Comparison of ENCODE assay signal across 36 cellular contexts in the genomic region with DNA sequence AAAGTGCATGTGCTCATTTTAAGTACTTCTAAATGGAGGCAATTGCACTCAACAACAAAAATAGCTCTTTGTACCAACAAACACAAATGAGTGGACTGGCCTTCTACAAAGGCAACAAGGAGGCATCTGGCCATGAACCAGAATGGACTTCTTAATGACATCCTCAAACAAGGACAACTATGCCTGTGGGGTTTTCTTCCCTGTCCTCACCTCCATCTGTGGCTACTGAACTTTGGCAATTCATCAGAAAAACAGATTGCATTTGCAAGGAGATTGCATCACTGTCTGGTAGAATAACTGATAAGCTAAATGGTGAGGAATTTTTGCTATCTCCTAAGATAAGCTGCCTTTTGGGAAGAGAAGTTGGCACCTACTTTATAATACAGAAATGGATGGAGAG.
"Had no signal": no experiment of that assay in that cellular context is flagged by ENCODE, and none has a peak within 500 bp of the region (broad histone marks: within the 10 kb centered on the region; RNA-seq: fewer than 3 reads in every experiment).

No MANE protein-coding gene starts in this region.

- H3K27ac ChIP-seq: adrenal gland, body of pancreas, brain microvascular endothelial cell, breast epithelium, VCaP had no signal

- DNase-seq: activated B cell treated with CpG ODN at 0.5 μM for 24 hours; activated CD4-positive, alpha-beta memory T cell treated with anti-CD3 and anti-CD28 coated beads for 36 hours; activated CD4-positive, alpha-beta T cell treated with anti-CD3 and anti-CD28 coated beads for 4 hours; activated CD4-positive, alpha-beta T cell treated with anti-CD3 and anti-CD28 coated beads, Interleukin-2, amount 10 ng/mL, durations not matched to agents 24 days and 14 days; activated CD4-positive, alpha-beta T cell treated with anti-CD3 and anti-CD28 coated beads, Interleukin-2, amount 50 U/mL, for 1 hour; activated CD4-positive, alpha-beta T cell treated with anti-CD3 and anti-CD28 coated beads, Interleukin-2, amount 50 U/mL, for 4 hours; activated CD4-positive, CD25-positive, alpha-beta regulatory T cell treated with anti-CD3 and anti-CD28 coated beads, Interleukin-2, amount 50 U/mL, for 72 hours; activated CD8-positive, alpha-beta memory T cell treated with anti-CD3 and anti-CD28 coated beads, Interleukin-2, amount 50 U/mL, for 4 hours; activated CD8-positive, alpha-beta T cell treated with anti-CD3 and anti-CD28 coated beads for 36 hours; activated gamma-delta T cell; activated naive CD4-positive, alpha-beta T cell treated with anti-CD3 and anti-CD28 coated beads, Interleukin-2, amount 10 ng/mL, durations not matched to agents 7 days and 5 days; activated naive CD4-positive, alpha-beta T cell treated with Interleukin-2 at 50 U/mL for 16 hours; activated naive CD8-positive, alpha-beta T cell treated with anti-CD3 and anti-CD28 coated beads for 36 hours; activated T-cell treated with anti-CD3 and anti-CD28 coated beads for 4 hours; activated T-cell treated with anti-CD3 and anti-CD28 coated beads, Interleukin-2, amount 50 U/mL, for 1 hour; activated T-cell treated with anti-CD3 and anti-CD28 coated beads, Interleukin-2, amount 50 U/mL, for 4 hours; activated T-cell treated with anti-CD3 and anti-CD28 coated beads, Interleukin-2, amount 50 U/mL, for 72 hours; amniotic stem cell; aorta; brain microvascular endothelial cell; central memory CD4-positive, alpha-beta T cell; T-helper 1 cell; T-helper 2 cell; T-helper 9 cell had no signal

- H3K9me3 Mint-ChIP-seq: activated naive CD4-positive, alpha-beta T cell treated with anti-CD3 and anti-CD28 coated beads, Interleukin-2, amount 10 ng/mL, durations not matched to agents 7 days and 5 days; activated naive CD4-positive, alpha-beta T cell treated with anti-CD3 and anti-CD28 coated beads, Interleukin-2, amount 50 U/mL, for 24 hours; activated naive CD8-positive, alpha-beta T cell treated with anti-CD3 and anti-CD28 coated beads for 36 hours had no signal

- H3K27ac Mint-ChIP-seq: activated B cell treated with CpG ODN at 0.5 μM for 24 hours; activated CD4-positive, alpha-beta memory T cell treated with anti-CD3 and anti-CD28 coated beads for 36 hours; activated CD4-positive, alpha-beta T cell treated with anti-CD3 and anti-CD28 coated beads, Interleukin-2, amount 10 ng/mL, durations not matched to agents 24 days and 14 days; activated CD8-positive, alpha-beta T cell treated with anti-CD3 and anti-CD28 coated beads for 36 hours; activated naive CD4-positive, alpha-beta T cell treated with anti-CD3 and anti-CD28 coated beads, Interleukin-2, amount 10 ng/mL, durations not matched to agents 7 days and 5 days; activated naive CD4-positive, alpha-beta T cell treated with anti-CD3 and anti-CD28 coated beads, Interleukin-2, amount 50 U/mL, for 24 hours; activated naive CD8-positive, alpha-beta T cell treated with anti-CD3 and anti-CD28 coated beads for 36 hours; activated T-cell treated with anti-CD3 and anti-CD28 coated beads, Interleukin-2, amount 50 U/mL, for 72 hours; activated T-helper 1 cell treated with anti-CD3 and anti-CD28 coated beads, Interleukin-12 subunit alpha, Interleukin-12 subunit beta, Interleukin-2, Interleukin-4 antibody, amounts not matched to agents 30 ng/mL and 10 ng/mL and 1 ng/mL, durations not matched to agents 14 hours and 24 hours and 36 hours; activated T-helper 17 cell treated with anti-CD3 and anti-CD28 coated beads, Interleukin-2, amount 50 U/mL, for 72 hours; T-helper 1 cell treated with Interleukin-12 subunit alpha and Interleukin-12 subunit beta and Interleukin-4 antibody, amounts not matched to agents 30 μg/mL and 1 μg/mL, for 36 hours; T-helper 2 cell treated with Interferon-gamma antibody and Interleukin-4, amounts not matched to agents 5 μg/mL and 100 μg/mL, for 36 hours had no signal

- H3K4me3 ChIP-seq: adrenal gland, body of pancreas, breast epithelium had no signal

- H3K9me3 ChIP-seq: adrenal gland, body of pancreas, breast epithelium had no signal

- H3K27me3 ChIP-seq: adrenal gland, body of pancreas, brain microvascular endothelial cell, breast epithelium had no signal

- H3K36me3 Mint-ChIP-seq: activated CD4-positive, alpha-beta memory T cell treated with anti-CD3 and anti-CD28 coated beads for 36 hours; activated naive CD4-positive, alpha-beta T cell treated with anti-CD3 and anti-CD28 coated beads, Interleukin-2, amount 10 ng/mL, durations not matched to agents 7 days and 5 days; activated naive CD4-positive, alpha-beta T cell treated with anti-CD3 and anti-CD28 coated beads, Interleukin-2, amount 50 U/mL, for 24 hours; activated naive CD8-positive, alpha-beta T cell treated with anti-CD3 and anti-CD28 coated beads for 36 hours had no signal

- H3K36me3 ChIP-seq: adrenal gland, brain microvascular endothelial cell, breast epithelium had no signal

- FAIRE-seq: astrocyte, colon, TTC549 had no signal

- ATAC-seq: activated CD8-positive, alpha-beta T cell treated with anti-CD3 and anti-CD28 coated beads for 36 hours; activated T-cell treated with anti-CD3 and anti-CD28 coated beads, Interleukin-2, amount 50 U/mL, for 4 hours; activated T-cell treated with anti-CD3 and anti-CD28 coated beads, Interleukin-2, amount 50 U/mL, for 72 hours; activated T-helper 17 cell treated with anti-CD3 and anti-CD28 coated beads, Interleukin-2, amount 50 U/mL, for 72 hours; body of pancreas had no signal

- H3K4me1 ChIP-seq: adrenal gland, body of pancreas, breast epithelium had no signal
